In genomic region chr13:59392328-59392727, GRCh38 we compare ENCODE assay signal across 5 cellular contexts.
"Had no signal": no experiment of that assay in that cellular context is flagged by ENCODE, and none has a peak within 500 bp of the region (broad histone marks: within the 10 kb centered on the region; RNA-seq: fewer than 3 reads in every experiment).

No MANE protein-coding gene starts in this region.

- H3K36me3 ChIP-seq: adrenal gland, transverse colon had no signal

- FAIRE-seq: TTC549 had no signal

- H3K27ac ChIP-seq: adrenal gland, transverse colon had no signal

- DNase-seq: activated T-cell treated with anti-CD3 and anti-CD28 coated beads, Interleukin-2, amount 50 U/mL, for 24 hours had no signal

- H3K9me3 ChIP-seq: adrenal gland, mucosa of descending colon, transverse colon had no signal

- H3K27me3 ChIP-seq: transverse colon had no signal

- H3K4me3 ChIP-seq: adrenal gland, mucosa of descending colon, transverse colon had no signal
